ENCODE assay signal across 23 cellular contexts in genomic region chrX:29690061-29690460, GRCh38.
A peak's percentile ranks its signal among the peaks of the same experiment; 100 is the strongest.
DNase-seq lines count a peak whose midpoint lies in the region; ATAC-seq and TF ChIP-seq lines count a peak whose summit lies in the region.
"Had no signal": no experiment of that assay in that cellular context is flagged by ENCODE, and none has a peak within 500 bp of the region (broad histone marks: within the 10 kb centered on the region; RNA-seq: fewer than 3 reads in every experiment).

No MANE protein-coding gene starts in this region.

- H3K27me3 Mint-ChIP-seq in HFFc6 (ENCODE audit: insufficient read depth), result no peaks in the 10 kb centered on the region
- no peaks in the 10 kb centered on the region for H3K27me3 Mint-ChIP-seq in activated CD8-positive, alpha-beta memory T cell treated with anti-CD3 and anti-CD28 coated beads, Interleukin-2, amount 10 ng/mL, durations not matched to agents 7 days and 5 days

- H3K9me3 Mint-ChIP-seq in HFFc6, result no peaks in the 10 kb centered on the region
- peaks cover 4% of the 10 kb centered on the region for H3K9me3 Mint-ChIP-seq in activated CD8-positive, alpha-beta memory T cell treated with anti-CD3 and anti-CD28 coated beads, Interleukin-2, amount 10 ng/mL, durations not matched to agents 7 days and 5 days (ENCODE audit: low read depth)

- H3K27me3 ChIP-seq in brain microvascular endothelial cell (replicated peaks), result no peaks in the 10 kb centered on the region
- H3K27me3 ChIP-seq: ascending aorta, BE2C, upper lobe of left lung had no signal

- no peak for ATAC-seq in activated CD8-positive, alpha-beta memory T cell treated with anti-CD3 and anti-CD28 coated beads, Interleukin-2, amount 10 ng/mL, durations not matched to agents 7 days and 5 days

- in situ Hi-C loops in brain microvascular endothelial cell (cut with HindIII; ENCODE audit: low pct_ligation_motif_present, low sequenced_read_pairs), result no loop called here

- H3K4me3 Mint-ChIP-seq in HFFc6, result no peak overlapping the region
- no peak overlapping the region for H3K4me3 Mint-ChIP-seq in activated CD8-positive, alpha-beta memory T cell treated with anti-CD3 and anti-CD28 coated beads, Interleukin-2, amount 10 ng/mL, durations not matched to agents 7 days and 5 days

- peaks cover 44% of the 10 kb centered on the region for H3K4me1 Mint-ChIP-seq in HFFc6 (ENCODE audit: low read depth)
- no peaks in the 10 kb centered on the region for H3K4me1 Mint-ChIP-seq in activated CD8-positive, alpha-beta memory T cell treated with anti-CD3 and anti-CD28 coated beads, Interleukin-2, amount 10 ng/mL, durations not matched to agents 7 days and 5 days

- no peak overlapping the region for H3K4me3 ChIP-seq in brain microvascular endothelial cell (ENCODE audit: low read depth, low read length)
- H3K4me3 ChIP-seq: ascending aorta, lung, prostate gland, upper lobe of left lung had no signal

- no peaks in the 10 kb centered on the region for H3K36me3 Mint-ChIP-seq in HFFc6 (ENCODE audit: low read depth)
- H3K36me3 Mint-ChIP-seq in activated CD8-positive, alpha-beta memory T cell treated with anti-CD3 and anti-CD28 coated beads, Interleukin-2, amount 10 ng/mL, durations not matched to agents 7 days and 5 days, result no peaks in the 10 kb centered on the region

- H3K27ac ChIP-seq in brain microvascular endothelial cell, result no peak overlapping the region
- H3K27ac ChIP-seq: ascending aorta, epithelial cell of prostate, prostate gland, upper lobe of left lung, VCaP had no signal

- CTCF ChIA-PET in activated CD8-positive, alpha-beta memory T cell treated with anti-CD3 and anti-CD28 coated beads, Interleukin-2, amount 10 ng/mL, durations not matched to agents 7 days and 5 days (lab: Charles Lee), result no interaction called here

- H3K36me3 ChIP-seq in brain microvascular endothelial cell (replicated peaks), result no peaks in the 10 kb centered on the region
- H3K36me3 ChIP-seq: ascending aorta, BE2C, prostate gland, upper lobe of left lung had no signal

- DNase-seq in A172 (ENCODE audit: low spot score), result peak; percentile 23
- peak; percentile 9 for DNase-seq in HFFc6
- DNase-seq in brain microvascular endothelial cell, result peak; percentile 32
- peak; percentile 10 for DNase-seq in hepatic stellate cell (ENCODE audit: low spot score)
- DNase-seq in head of caudate nucleus, result no peak
- DNase-seq in NCI-H510A treated with DMSO at 0.1 percent for 48 hours (lab: John Stamatoyannopoulos, UW), result no peak
- no peak for DNase-seq in DMS79 (lab: John Stamatoyannopoulos, UW)
- DNase-seq in activated CD8-positive, alpha-beta memory T cell treated with anti-CD3 and anti-CD28 coated beads, Interleukin-2, amount 10 ng/mL, durations not matched to agents 7 days and 5 days, result no peak
- DNase-seq: activated CD4-positive, alpha-beta T cell treated with anti-CD3 and anti-CD28 coated beads, Interleukin-2, amount 50 U/mL, for 1 hour; activated naive CD4-positive, alpha-beta T cell treated with anti-CD3 and anti-CD28 coated beads, Interleukin-2, amount 50 U/mL, for 16 hours; BE2C; cerebellar nuclear complex; Kasumi-1; kidney glomerular epithelial cell; NCI-H1092; NCI-H187; NCI-H526 treated with DMSO at 0.1 percent for 48 hours; upper lobe of left lung had no signal

- no peak for TF ChIP-seq CTCF in HFFc6 (IDR thresholded peaks at IDR 0.05)
- TF ChIP-seq CTCF in brain microvascular endothelial cell (IDR thresholded peaks at IDR 0.05; ENCODE audit: low read depth, low read length, missing control alignments), result no peak

- no peak overlapping the region for H3K27ac Mint-ChIP-seq in HFFc6
- no peak overlapping the region for H3K27ac Mint-ChIP-seq in activated CD8-positive, alpha-beta memory T cell treated with anti-CD3 and anti-CD28 coated beads, Interleukin-2, amount 10 ng/mL, durations not matched to agents 7 days and 5 days

- intact Hi-C loops in head of caudate nucleus (cut with DNase I), result no loop called here

Comparison
In these comparisons a context has a peak if more than half of its experiments do, and no peak if none do; other contexts are left out.
1. DNase-seq: peak in A172 (single experiment), HFFc6 (single experiment), brain microvascular endothelial cell (single experiment) and hepatic stellate cell (single experiment); none in head of caudate nucleus (0 of 42), NCI-H510A treated with DMSO at 0.1 percent for 48 hours (single experiment), DMS79 (single experiment) and activated CD8-positive, alpha-beta memory T cell treated with anti-CD3 and anti-CD28 coated beads, Interleukin-2, amount 10 ng/mL, durations not matched to agents 7 days and 5 days (single experiment).